ENCODE assay signal across 15 cellular contexts in the genomic region with DNA sequence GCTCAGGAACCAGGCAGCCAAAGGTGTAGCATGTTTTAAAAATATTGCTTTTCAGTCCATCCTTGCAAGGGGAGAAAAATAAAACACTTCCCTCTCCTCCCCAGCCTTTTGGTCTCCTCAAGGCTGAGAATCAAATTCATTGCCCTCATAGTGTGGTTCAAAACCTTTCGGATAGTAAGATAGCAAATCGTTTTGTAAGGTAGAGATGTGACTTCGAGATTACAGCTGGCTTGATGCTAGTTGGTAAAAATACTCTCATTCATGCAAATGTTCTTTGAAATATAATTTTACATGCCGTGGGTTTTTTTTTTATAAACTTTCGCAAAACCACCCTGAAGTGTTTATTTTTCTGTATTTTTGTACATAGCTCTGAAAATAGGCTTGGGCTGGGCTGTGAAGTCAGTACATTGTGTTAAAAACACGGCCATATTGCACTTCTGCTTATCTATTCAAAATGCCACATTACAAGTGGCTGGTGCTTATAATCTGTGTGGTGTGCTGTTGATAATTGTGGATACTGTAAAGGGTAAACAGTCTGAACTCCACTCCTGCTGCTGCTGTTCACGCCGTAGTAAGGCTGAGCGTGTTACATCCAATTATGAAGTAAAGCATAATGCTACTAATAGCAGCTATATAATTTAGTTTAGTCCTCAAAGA.
DNase-seq lines count a peak whose midpoint lies in the region; ATAC-seq and TF ChIP-seq lines count a peak whose summit lies in the region.
"Had no signal": no experiment of that assay in that cellular context is flagged by ENCODE, and none has a peak within 500 bp of the region (broad histone marks: within the 10 kb centered on the region; RNA-seq: fewer than 3 reads in every experiment).

No MANE protein-coding gene starts in this region.

- CTCF ChIA-PET in T-cell (lab: Charles Lee) = no interaction called here

- peaks cover 54% of the 10 kb centered on the region for H3K27me3 Mint-ChIP-seq in brain
- peaks cover 1 to 12% of the 10 kb centered on the region in 2 donors for H3K27me3 Mint-ChIP-seq in T-cell
- H3K27me3 Mint-ChIP-seq: activated naive CD8-positive, alpha-beta T cell treated with anti-CD3 and anti-CD28 coated beads, Interleukin-2, amount 50 U/mL, for 24 hours had no signal

- ATAC-seq in HG02759 (IDR thresholded peaks at IDR 0.05; ENCODE audit: unreplicated experiment) (no peak), T-cell (replicated peaks in 1 of 4) (no peak), HG02973 (IDR thresholded peaks at IDR 0.05; ENCODE audit: unreplicated experiment) (no peak)
- ATAC-seq: activated naive CD8-positive, alpha-beta T cell treated with anti-CD3 and anti-CD28 coated beads, Interleukin-2, amount 50 U/mL, for 24 hours; Panc1 had no signal

- DNase-seq in DMS 273 (lab: John Stamatoyannopoulos, UW; ENCODE audit: unreplicated experiment) = peak; percentile 67
- peak; percentile 77 for DNase-seq in NCI-H1417 treated with DMSO at 0.1 percent for 48 hours (lab: John Stamatoyannopoulos, UW)
- DNase-seq in NCI-H82 (lab: John Stamatoyannopoulos, UW) = peak; percentile 93
- DNase-seq in T-cell = no peak
- DNase-seq in HCEC 1CT = no peak
- DNase-seq: activated CD4-positive, alpha-beta T cell treated with anti-CD3 and anti-CD28 coated beads, Interleukin-2, amount 10 ng/mL, durations not matched to agents 7 days and 5 days; activated effector memory CD4-positive, alpha-beta T cell treated with Interleukin-2 at 50 U/mL for 16 hours; activated naive CD8-positive, alpha-beta T cell treated with anti-CD3 and anti-CD28 coated beads, Interleukin-2, amount 50 U/mL, for 24 hours; NCI-H526; occipital lobe; testis had no signal

- H3K4me3 Mint-ChIP-seq in brain = peak overlapping the region; percentile 48 to 75 (median 68)
- H3K4me3 Mint-ChIP-seq in T-cell = no peak overlapping the region
- H3K4me3 Mint-ChIP-seq: activated CD4-positive, alpha-beta T cell treated with anti-CD3 and anti-CD28 coated beads, Interleukin-2, amount 10 ng/mL, durations not matched to agents 7 days and 5 days; activated naive CD8-positive, alpha-beta T cell treated with anti-CD3 and anti-CD28 coated beads, Interleukin-2, amount 50 U/mL, for 24 hours had no signal

- H3K27ac Mint-ChIP-seq in brain = peak overlapping the region in 1 of 5 experiments; percentile 69
- no peak overlapping the region for H3K27ac Mint-ChIP-seq in T-cell
- H3K27ac Mint-ChIP-seq: activated CD4-positive, alpha-beta T cell treated with anti-CD3 and anti-CD28 coated beads, Interleukin-2, amount 10 ng/mL, durations not matched to agents 7 days and 5 days; activated naive CD8-positive, alpha-beta T cell treated with anti-CD3 and anti-CD28 coated beads, Interleukin-2, amount 50 U/mL, for 24 hours had no signal

- POLR2A ChIA-PET in T-cell (lab: Charles Lee) = no interaction called here

- H3K4me1 Mint-ChIP-seq in brain = peaks cover 61% of the 10 kb centered on the region
- no peaks in the 10 kb centered on the region for H3K4me1 Mint-ChIP-seq in T-cell
- H3K4me1 Mint-ChIP-seq: activated CD4-positive, alpha-beta T cell treated with anti-CD3 and anti-CD28 coated beads, Interleukin-2, amount 10 ng/mL, durations not matched to agents 7 days and 5 days; activated naive CD8-positive, alpha-beta T cell treated with anti-CD3 and anti-CD28 coated beads, Interleukin-2, amount 50 U/mL, for 24 hours had no signal

- TF ChIP-seq CTCF in brain (conservative IDR thresholded peaks at IDR 0.05) = no peak

- H3K36me3 Mint-ChIP-seq in brain = no peaks in the 10 kb centered on the region
- peaks cover 38% of the 10 kb centered on the region for H3K36me3 Mint-ChIP-seq in T-cell

- H3K9me3 Mint-ChIP-seq in brain = no peaks in the 10 kb centered on the region
- no peaks in the 10 kb centered on the region for H3K9me3 Mint-ChIP-seq in T-cell
- H3K9me3 Mint-ChIP-seq: activated CD4-positive, alpha-beta T cell treated with anti-CD3 and anti-CD28 coated beads, Interleukin-2, amount 10 ng/mL, durations not matched to agents 7 days and 5 days; activated naive CD8-positive, alpha-beta T cell treated with anti-CD3 and anti-CD28 coated beads, Interleukin-2, amount 50 U/mL, for 24 hours had no signal

Comparison
In these comparisons a context has a peak if more than half of its experiments do, and no peak if none do; other contexts are left out.
1. DNase-seq: peak in DMS 273 (single experiment), NCI-H1417 treated with DMSO at 0.1 percent for 48 hours (single experiment) and NCI-H82 (single experiment); none in T-cell (0 of 34) and HCEC 1CT (single experiment).
2. H3K4me3 Mint-ChIP-seq: peak in brain (5 of 5); none in T-cell (0 of 3).